ENCODE assay signal across 1 cellular context in genomic region chr15:40469776-40470390, GRCh38.
TF ChIP-seq lines count a peak whose summit lies in the region.

No MANE protein-coding gene starts in this region.

TF ChIP-seq in GM12878, 131 proteins besides CTCF, POLR2A, EP300 and RAD21 (continued from another document):
- no peak for TF ChIP-seq YBX1 (IDR thresholded peaks at IDR 0.05)
- TF ChIP-seq RELB (IDR thresholded peaks at IDR 0.05; ENCODE audit: low read depth) = no peak
- no peak for TF ChIP-seq CREB1 (IDR thresholded peaks at IDR 0.05; ENCODE audit: low read depth)
- TF ChIP-seq BMI1 (IDR thresholded peaks at IDR 0.05; ENCODE audit: borderline replicate concordance) = no peak
- no peak for TF ChIP-seq NFIC (IDR thresholded peaks at IDR 0.05; ENCODE audit: low read depth, low read length)
- no peak for TF ChIP-seq CEBPZ (IDR thresholded peaks at IDR 0.05; ENCODE audit: low read depth, low read length)
- no peak for TF ChIP-seq ZBTB4 (CRISPR knock-in tag; IDR thresholded peaks at IDR 0.05)
- TF ChIP-seq MXI1 (IDR thresholded peaks at IDR 0.05; ENCODE audit: low read depth, low read length) = no peak
